Comparison of ENCODE assay signal across 1 cellular context in genomic region chr6:159941286-159942113, GRCh38.
A peak's percentile ranks its signal among the peaks of the same experiment; 100 is the strongest.
TF ChIP-seq lines count a peak whose summit lies in the region.

No MANE protein-coding gene starts in this region.

TF ChIP-seq in IMR-90, 13 proteins besides CTCF, POLR2A, EP300 and RAD21:
- TF ChIP-seq SMC3 (IDR thresholded peaks at IDR 0.05; ENCODE audit: low read depth, low read length): peak; percentile 76
- no peak for TF ChIP-seq ELK1 (IDR thresholded peaks at IDR 0.05; ENCODE audit: borderline replicate concordance, low read depth, low read length)
